In the genomic region with DNA sequence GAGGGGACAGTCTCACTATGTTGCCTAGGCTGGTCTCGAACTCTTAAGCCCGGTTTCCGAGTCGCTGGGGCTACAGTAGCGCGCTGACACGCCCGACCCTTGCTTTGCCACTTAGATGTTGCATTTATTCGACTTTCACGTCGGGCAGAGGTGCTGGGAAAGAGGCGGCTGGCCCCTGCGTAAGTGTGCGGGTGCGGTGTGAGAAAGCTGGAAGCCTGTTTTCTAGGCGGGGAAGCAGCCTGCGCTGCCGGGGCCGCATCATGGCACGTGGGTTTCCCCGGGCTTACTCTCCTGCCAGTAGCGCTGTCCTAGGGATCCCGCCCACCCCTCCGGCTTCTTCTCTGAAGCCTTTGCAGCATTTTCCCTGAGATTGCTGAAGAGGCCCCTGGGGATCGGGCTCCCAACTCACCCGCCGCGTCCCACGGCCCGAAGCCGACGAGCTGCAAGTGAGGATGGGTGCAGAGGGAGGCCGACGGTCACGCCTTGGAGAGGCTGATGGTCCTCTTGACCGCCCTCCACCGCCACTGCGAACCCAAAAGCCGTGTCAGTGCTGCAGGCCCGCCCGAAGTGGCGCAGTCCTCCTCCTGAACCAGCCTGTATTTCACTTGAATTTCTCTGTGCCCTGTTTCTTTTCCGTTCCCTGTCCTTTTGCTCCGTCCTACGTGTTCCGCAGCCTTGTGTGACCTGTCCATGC, we compare ENCODE assay signal across 7 cellular contexts. TPM values are rescaled to one million over a fixed set of nuclear protein-coding genes. Genes with fewer than 3 reads are reported as not detected.
DNase-seq lines count a peak whose midpoint lies in the region; ATAC-seq and TF ChIP-seq lines count a peak whose summit lies in the region.

No MANE protein-coding gene starts in this region.

- peak overlapping the region; percentile 67 to 77 (median 74) for H3K27ac ChIP-seq in sigmoid colon

- intact Hi-C loops in left ventricle myocardium superior (cut with micrococcal nuclease) (no loop called here), sigmoid colon (cut with DNase I) (no loop called here)

- no peak for TF ChIP-seq CTCF in sigmoid colon (IDR thresholded peaks at IDR 0.05)

- H3K4me1 ChIP-seq in sigmoid colon = peaks cover 0 to 36% (median 27%) of the 10 kb centered on the region in 4 donors

- DNase-seq in MG63 (peak; percentile 84), left ventricle myocardium superior (peak; percentile 66), sigmoid colon (peak; percentile 80), NOMO-1 treated with DMSO at 0.1 percent for 48 hours (lab: John Stamatoyannopoulos, UW; ENCODE audit: unreplicated experiment) (no peak), NCI-H1092 (lab: John Stamatoyannopoulos, UW) (no peak)
- DNase-seq in activated naive CD4-positive, alpha-beta T cell treated with anti-CD3 and anti-CD28 coated beads, Interleukin-2, amount 50 U/mL, for 16 hours = peak; percentile 67

- H3K36me3 ChIP-seq in MG63 = no peaks in the 10 kb centered on the region
- H3K36me3 ChIP-seq in sigmoid colon = no peaks in the 10 kb centered on the region

- no peaks in the 10 kb centered on the region for H3K27me3 ChIP-seq in MG63
- H3K27me3 ChIP-seq in sigmoid colon = no peaks in the 10 kb centered on the region

- WGBS in sigmoid colon, 2 donors = 1% methylated on average over 46 of the region's 46 CpGs

- ATAC-seq in GM21447 (IDR thresholded peaks at IDR 0.05; ENCODE audit: unreplicated experiment) (peak; percentile 24), left ventricle myocardium superior (peak; percentile 45)

- no peak for TF ChIP-seq EP300 in sigmoid colon (IDR thresholded peaks at IDR 0.05)

- H3K9me3 ChIP-seq in MG63 (no peaks in the 10 kb centered on the region), sigmoid colon (no peaks in the 10 kb centered on the region)

- TF ChIP-seq POLR2A in sigmoid colon (IDR thresholded peaks at IDR 0.05) = no peak

- H3K4me3 ChIP-seq in MG63 (peak overlapping the region; percentile 53), sigmoid colon (peak overlapping the region; percentile 30 to 53 (median 43))

RNA-seq across cellular contexts. Expression of gene TRIM41, which starts 5.8 kb away (rescaled TPM):
- total RNA-seq in MG63 (2014; rRNA removed; shearing (Covaris generic); ENCODE audit: low replicate concordance) = 31.9 and 43.0 TPM in 2 replicates
- total RNA-seq in left ventricle myocardium superior (23.7 TPM), sigmoid colon (10 to 100 TPM in 2 of 4 donors, 1 to 10 TPM in 2; 8.2 to 15.3 (median 11.8) TPM)
- polyA plus RNA-seq in sigmoid colon = 10 to 100 TPM; 13.2 to 25.3 (median 19.0) TPM

RNA-seq across cellular contexts. Expression of gene TRIM7, which starts 12.3 kb away (rescaled TPM):
- total RNA-seq in MG63 (2014; rRNA removed; shearing (Covaris generic); ENCODE audit: low replicate concordance) = 15.6 and 22.6 TPM in 2 replicates
- total RNA-seq in left ventricle myocardium superior (20.0 TPM), sigmoid colon (1 to 10 TPM in 3 of 4 donors, under 1 TPM in 1; 0.55 to 2.1 (median 1.1) TPM)
- 1 to 10 TPM in 2 of 3 donors, under 1 TPM in 1; 0.60 to 5.3 (median 3.2) TPM for polyA plus RNA-seq in sigmoid colon

RNA-seq across cellular contexts. Expression of gene RACK1, which starts 26.4 kb away (rescaled TPM):
- 8,781 and 10,327 TPM in 2 replicates for total RNA-seq in MG63 (2014; rRNA removed; shearing (Covaris generic); ENCODE audit: low replicate concordance)
- total RNA-seq in left ventricle myocardium superior (641 TPM), sigmoid colon (1,000 to 10,000 TPM; 2,029 to 2,209 (median 2,163) TPM)
- 1,000 to 10,000 TPM; 1,821 to 2,943 (median 2,181) TPM for polyA plus RNA-seq in sigmoid colon

RNA-seq across cellular contexts. Expression of gene TRIM52, which starts 43.7 kb away (rescaled TPM):
- total RNA-seq in MG63 (2014; rRNA removed; shearing (Covaris generic); ENCODE audit: low replicate concordance) = 3.9 and 5.8 TPM in 2 replicates
- total RNA-seq in left ventricle myocardium superior = 10.0 TPM
- total RNA-seq in sigmoid colon = 10 to 100 TPM in 3 of 4 donors, 1 to 10 TPM in 1; 7.1 to 26.9 (median 16.0) TPM
- 1 to 10 TPM; 4.2 to 9.6 (median 5.8) TPM for polyA plus RNA-seq in sigmoid colon

Comparison
In these comparisons a context has a peak if more than half of its experiments do, and no peak if none do; other contexts are left out.
1. DNase-seq: peak in MG63 (single experiment), activated naive CD4-positive, alpha-beta T cell treated with anti-CD3 and anti-CD28 coated beads, Interleukin-2, amount 50 U/mL, for 16 hours (single experiment), left ventricle myocardium superior (single experiment) and sigmoid colon (single experiment); none in NOMO-1 treated with DMSO at 0.1 percent for 48 hours (single experiment) and NCI-H1092 (single experiment).